25 cellular contexts compared by ENCODE assay signal in the genomic region with DNA sequence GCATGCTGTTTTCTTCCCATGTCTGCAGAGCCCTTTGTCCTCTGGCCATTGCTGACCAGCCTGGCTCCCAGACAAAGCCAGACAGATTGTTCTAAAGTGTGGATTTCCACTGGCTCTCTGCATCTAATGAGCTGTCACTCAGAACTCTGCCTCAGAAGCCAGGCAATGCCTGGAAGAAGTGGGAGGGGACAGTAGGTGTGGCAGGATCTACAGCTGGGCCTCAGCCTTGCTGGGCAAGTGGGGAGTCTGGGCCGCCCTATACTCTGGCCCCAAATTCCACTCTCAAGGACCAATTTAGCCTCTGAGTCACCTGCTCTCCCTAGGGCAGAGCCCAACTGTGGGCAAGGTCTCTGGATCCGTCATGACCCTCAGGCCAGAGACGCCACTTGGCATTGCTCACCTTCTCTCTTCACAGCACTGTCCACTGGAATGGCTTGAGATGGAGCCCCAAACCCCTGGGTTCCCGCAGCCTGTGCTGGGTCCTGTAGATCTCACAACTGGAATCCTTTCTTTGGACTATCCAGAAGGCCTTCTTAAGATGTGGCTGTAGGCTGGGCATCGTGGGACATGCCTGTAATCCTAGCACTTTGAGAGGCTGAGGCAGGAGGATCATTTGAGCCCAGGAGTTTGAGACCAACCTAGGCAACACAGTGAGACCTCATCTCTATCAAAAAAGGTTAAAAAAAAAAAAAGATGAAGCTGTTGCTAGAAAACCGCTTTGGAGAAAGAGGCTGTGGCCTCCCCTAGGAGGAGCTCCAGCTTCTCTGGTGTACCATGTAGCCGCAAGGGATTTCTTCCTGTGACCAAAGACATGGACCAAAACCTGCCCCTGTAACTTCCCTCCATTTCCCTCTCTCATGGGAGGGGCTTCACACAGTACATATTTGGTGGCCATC. TPM values are rescaled to one million over a fixed set of nuclear protein-coding genes. Genes with fewer than 3 reads are reported as not detected.
A peak's percentile ranks its signal among the peaks of the same experiment; 100 is the strongest.
DNase-seq lines count a peak whose midpoint lies in the region; ATAC-seq and TF ChIP-seq lines count a peak whose summit lies in the region.
"Had no signal": no experiment of that assay in that cellular context is flagged by ENCODE, and none has a peak within 500 bp of the region (broad histone marks: within the 10 kb centered on the region; RNA-seq: fewer than 3 reads in every experiment).

No MANE protein-coding gene starts in this region.

- no peak overlapping the region for H3K4me3 ChIP-seq in RWPE2 (ENCODE audit: severe bottlenecking)
- H3K4me3 ChIP-seq in osteoblast (ENCODE audit: insufficient read depth, low read length) = no peak overlapping the region
- H3K4me3 ChIP-seq: heart right ventricle, left ventricle myocardium inferior, SJSA1, stomach, tibial artery had no signal

- H2AFZ ChIP-seq in osteoblast (ENCODE audit: low read length) = no peak overlapping the region

- H4K20me1 ChIP-seq in osteoblast (ENCODE audit: insufficient read depth, low read length) = no peaks in the 10 kb centered on the region

- ATAC-seq in RWPE2 (ENCODE audit: low read depth) (peak; percentile 35; the same call in 2 of the 3 replicates), GM21423 (IDR thresholded peaks at IDR 0.05; ENCODE audit: unreplicated experiment) (no peak)
- ATAC-seq: T-cell had no signal

- H3K27ac ChIP-seq in RWPE2 (ENCODE audit: poor library complexity, severe bottlenecking) (no peak overlapping the region), osteoblast (ENCODE audit: low read depth, low read length) (no peak overlapping the region)
- H3K27ac ChIP-seq: epithelial cell of prostate, heart right ventricle, KMS-11, left ventricle myocardium inferior, SJSA1, stomach, tibial artery had no signal

- no peaks in the 10 kb centered on the region for H3K36me3 Mint-ChIP-seq in immature natural killer cell
- H3K36me3 Mint-ChIP-seq: activated naive CD8-positive, alpha-beta T cell treated with anti-CD3 and anti-CD28 coated beads, Interleukin-2, amount 10 ng/mL, durations not matched to agents 7 days and 5 days; T-cell had no signal

- H3K4me1 Mint-ChIP-seq in immature natural killer cell = no peaks in the 10 kb centered on the region
- H3K4me1 Mint-ChIP-seq: activated CD4-positive, alpha-beta memory T cell treated with anti-CD3 and anti-CD28 coated beads, Interleukin-2, amount 10 ng/mL, durations not matched to agents 7 days and 5 days; activated naive CD8-positive, alpha-beta T cell treated with anti-CD3 and anti-CD28 coated beads, Interleukin-2, amount 10 ng/mL, durations not matched to agents 7 days and 5 days; nephron; T-cell had no signal

- H3K9me3 ChIP-seq in RWPE2 (ENCODE audit: severe bottlenecking) (no peaks in the 10 kb centered on the region), osteoblast (ENCODE audit: low read depth, low read length) (no peaks in the 10 kb centered on the region)
- H3K9me3 ChIP-seq: heart right ventricle, left ventricle myocardium inferior, SJSA1, stomach, tibial artery had no signal

- no peak overlapping the region for H3K4me2 ChIP-seq in osteoblast (ENCODE audit: insufficient read depth, low read length)
- H3K4me2 ChIP-seq: KMS-11 had no signal

- no peak overlapping the region for H3K4me3 Mint-ChIP-seq in immature natural killer cell
- H3K4me3 Mint-ChIP-seq: activated CD4-positive, alpha-beta memory T cell treated with anti-CD3 and anti-CD28 coated beads, Interleukin-2, amount 10 ng/mL, durations not matched to agents 7 days and 5 days; activated naive CD8-positive, alpha-beta T cell treated with anti-CD3 and anti-CD28 coated beads, Interleukin-2, amount 10 ng/mL, durations not matched to agents 7 days and 5 days; nephron; T-cell had no signal

- peak; percentile 29 for TF ChIP-seq RAD21 in Ishikawa (IDR thresholded peaks at IDR 0.05; ENCODE audit: low read depth)

- H3K36me3 ChIP-seq in RWPE2 (ENCODE audit: low read depth) (no peaks in the 10 kb centered on the region), osteoblast (ENCODE audit: insufficient read depth, low read length) (no peaks in the 10 kb centered on the region)
- H3K36me3 ChIP-seq: heart right ventricle, left ventricle myocardium inferior, SJSA1, stomach, tibial artery had no signal

- H3K27ac Mint-ChIP-seq in immature natural killer cell = no peak overlapping the region
- H3K27ac Mint-ChIP-seq: activated CD4-positive, alpha-beta memory T cell treated with anti-CD3 and anti-CD28 coated beads, Interleukin-2, amount 10 ng/mL, durations not matched to agents 7 days and 5 days; activated naive CD8-positive, alpha-beta T cell treated with anti-CD3 and anti-CD28 coated beads, Interleukin-2, amount 10 ng/mL, durations not matched to agents 7 days and 5 days; nephron; progenitor cell of endocrine pancreas; T-cell had no signal

- TF ChIP-seq CTCF in RWPE2 (IDR thresholded peaks at IDR 0.05; ENCODE audit: poor library complexity, severe bottlenecking) (peak; percentile 17), osteoblast (IDR thresholded peaks at IDR 0.05; ENCODE audit: extremely low read depth, low read depth, low read length) (no peak)

- no peak for DNase-seq in RWPE2 (ENCODE audit: low spot score)
- peak; percentile 53 for DNase-seq in iPS-NIHi7 (ENCODE audit: extremely low spot score)
- peak; percentile 53 for DNase-seq in osteoblast (ENCODE audit: insufficient read length, low spot score, missing footprints)
- no peak for DNase-seq in immature natural killer cell
- no peak for DNase-seq in HK-2 (ENCODE audit: unreplicated experiment)
- DNase-seq: activated CD4-positive, alpha-beta memory T cell treated with anti-CD3 and anti-CD28 coated beads, Interleukin-2, amount 10 ng/mL, durations not matched to agents 7 days and 5 days; activated effector memory CD4-positive, alpha-beta T cell treated with anti-CD3 and anti-CD28 coated beads, Interleukin-2, amount 50 U/mL, for 16 hours; activated naive CD8-positive, alpha-beta T cell treated with anti-CD3 and anti-CD28 coated beads, Interleukin-2, amount 10 ng/mL, durations not matched to agents 7 days and 5 days; cerebellar nuclear complex; EL; heart right ventricle; left ventricle myocardium inferior; NCI-H187; NCI-H774; stimulated activated CD8-positive, alpha-beta memory T cell treated with anti-CD3 and anti-CD28 coated beads, Interleukin-4, amount 100 ng/mL, for 48 hours; stomach; T-cell; tibial artery had no signal

- peaks cover 0 to 4% (median 0%) of the 10 kb centered on the region in 3 donors for H3K27me3 Mint-ChIP-seq in immature natural killer cell (ENCODE audit: low read depth in 3 of 3)
- H3K27me3 Mint-ChIP-seq: progenitor cell of endocrine pancreas, T-cell had no signal

- no peaks in the 10 kb centered on the region for H3K27me3 ChIP-seq in RWPE2 (ENCODE audit: insufficient read depth, poor library complexity, severe bottlenecking)
- H3K27me3 ChIP-seq in osteoblast (ENCODE audit: insufficient read depth, low read length) = peaks cover 14% of the 10 kb centered on the region
- H3K27me3 ChIP-seq: heart right ventricle, SJSA1, stomach, tibial artery had no signal

- H3K4me1 ChIP-seq in RWPE2 (ENCODE audit: insufficient read depth, poor library complexity, severe bottlenecking) (no peaks in the 10 kb centered on the region), osteoblast (ENCODE audit: insufficient read depth, low read length) (no peaks in the 10 kb centered on the region)
- H3K4me1 ChIP-seq: heart right ventricle, left ventricle myocardium inferior, stomach, tibial artery had no signal

- no peak for TF ChIP-seq EP300 in Ishikawa (IDR thresholded peaks at IDR 0.05; ENCODE audit: borderline replicate concordance)

- no peaks in the 10 kb centered on the region for H3K9me3 Mint-ChIP-seq in immature natural killer cell
- H3K9me3 Mint-ChIP-seq: activated CD4-positive, alpha-beta memory T cell treated with anti-CD3 and anti-CD28 coated beads, Interleukin-2, amount 10 ng/mL, durations not matched to agents 7 days and 5 days; activated naive CD8-positive, alpha-beta T cell treated with anti-CD3 and anti-CD28 coated beads, Interleukin-2, amount 10 ng/mL, durations not matched to agents 7 days and 5 days; nephron; T-cell had no signal

- H3K79me2 ChIP-seq in osteoblast (ENCODE audit: insufficient read depth, low read length) = no peaks in the 10 kb centered on the region

TF ChIP-seq in Ishikawa, 13 proteins besides CTCF, POLR2A, EP300 and RAD21 (continues in another document):
- TF ChIP-seq, protein P1, sequence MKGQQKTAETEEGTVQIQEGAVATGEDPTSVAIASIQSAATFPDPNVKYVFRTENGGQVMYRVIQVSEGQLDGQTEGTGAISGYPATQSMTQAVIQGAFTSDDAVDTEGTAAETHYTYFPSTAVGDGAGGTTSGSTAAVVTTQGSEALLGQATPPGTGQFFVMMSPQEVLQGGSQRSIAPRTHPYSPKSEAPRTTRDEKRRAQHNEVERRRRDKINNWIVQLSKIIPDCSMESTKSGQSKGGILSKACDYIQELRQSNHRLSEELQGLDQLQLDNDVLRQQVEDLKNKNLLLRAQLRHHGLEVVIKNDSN (IDR thresholded peaks at IDR 0.05) = no peak
- no peak for TF ChIP-seq EGR1 (IDR thresholded peaks at IDR 0.05)
- no peak for TF ChIP-seq TCF12 (IDR thresholded peaks at IDR 0.05; ENCODE audit: low read depth)
- no peak for TF ChIP-seq TAF1 (IDR thresholded peaks at IDR 0.05; ENCODE audit: low read depth)
- no peak for TF ChIP-seq CEBPB (IDR thresholded peaks at IDR 0.05)
- no peak for TF ChIP-seq TEAD4 (IDR thresholded peaks at IDR 0.05)

RNA-seq across cellular contexts. Expression of a gene that starts 23.6 kb away (rescaled TPM):
- 2.2 and 4.1 TPM in 2 replicates for total RNA-seq in osteoblast
- under 1 TPM in 2 of 3 donors, not detected in 1; 0.74 to 0.99 TPM for polyA plus RNA-seq in immature natural killer cell

RNA-seq across cellular contexts. Expression of a gene that starts 28.6 kb away (rescaled TPM):
- 8.0 TPM in 2 replicates for total RNA-seq in osteoblast
- under 1 TPM in 2 of 3 donors, not detected in 1; 0.38 to 0.80 TPM for polyA plus RNA-seq in immature natural killer cell

Comparison
In these comparisons a context has a peak if more than half of its experiments do, and no peak if none do; other contexts are left out.
1. DNase-seq: peak in iPS-NIHi7 (single experiment) and osteoblast (single experiment); none in RWPE2 (single experiment), immature natural killer cell (0 of 3) and HK-2 (single experiment).